8 cellular contexts compared by ENCODE assay signal in the genomic region with DNA sequence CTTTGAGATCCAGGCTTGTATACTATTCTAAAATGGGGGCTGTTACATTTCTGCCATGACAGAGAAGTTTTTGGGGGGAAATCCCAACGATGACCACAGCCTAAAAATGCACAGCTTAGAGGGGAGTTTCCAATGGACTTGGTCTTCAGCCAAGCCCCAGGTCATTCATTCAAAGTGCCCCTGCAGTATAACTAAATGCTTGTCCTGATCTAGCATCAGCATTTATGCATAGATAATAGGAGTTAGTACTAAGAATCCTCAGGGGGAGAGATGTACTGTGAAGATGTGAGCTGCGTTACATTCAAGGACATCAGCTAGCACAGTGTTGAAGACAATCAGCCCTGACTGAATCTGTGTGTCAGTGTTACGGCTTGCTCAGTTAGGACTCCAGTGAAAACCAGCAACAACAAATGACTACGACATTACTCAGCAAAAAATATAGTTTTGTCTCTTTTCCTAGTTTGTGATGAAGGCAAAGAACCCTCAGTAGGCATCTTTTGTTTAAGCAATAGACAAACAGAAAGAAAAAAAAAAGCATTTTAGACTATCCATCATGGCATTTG.
DNase-seq lines count a peak whose midpoint lies in the region; ATAC-seq and TF ChIP-seq lines count a peak whose summit lies in the region.

No MANE protein-coding gene starts in this region.

- CTCF ChIA-PET in PC-9 (lab: Charles Lee): no interaction called here

- no peak for TF ChIP-seq CTCF in HFFc6 (IDR thresholded peaks at IDR 0.05)
- no peak for TF ChIP-seq CTCF in PC-9 (conservative IDR thresholded peaks at IDR 0.05)
- TF ChIP-seq CTCF in right atrium auricular region (IDR thresholded peaks at IDR 0.05): no peak

- no peaks in the 10 kb centered on the region for H3K79me2 ChIP-seq in PC-9 (ENCODE audit: low read depth)

- no peaks in the 10 kb centered on the region for H3K9me3 Mint-ChIP-seq in HFFc6

- WGBS in mesodermal cell (ENCODE audit: insufficient coverage in 2 of 2), 2 experiments: 90 to 96% methylated on average over 3 to 4 of the region's 4 CpGs

- no peak overlapping the region for H3K27ac ChIP-seq in PC-9
- peak overlapping the region; percentile 97 for H3K27ac ChIP-seq in mesodermal cell (ENCODE audit: low read depth, low read length, severe bottlenecking)
- H3K27ac ChIP-seq in right atrium auricular region: peak overlapping the region in 1 of 2 donors; percentile 38

- no TSS peak for BruUV-seq in PC-9 (replicated peaks; lab: Mats Ljungman, UMichigan)

- H3K4me1 Mint-ChIP-seq in HFFc6 (ENCODE audit: low read depth): peaks cover 58% of the 10 kb centered on the region

- peak overlapping the region; percentile 98 for H3K27ac Mint-ChIP-seq in HFFc6

- H3K4me3 Mint-ChIP-seq in HFFc6: peak overlapping the region; percentile 73

- H3K9me2 ChIP-seq in PC-9 (ENCODE audit: insufficient read depth): no peaks in the 10 kb centered on the region

- POLR2A ChIA-PET in PC-9 (lab: Charles Lee; ENCODE audit: unreplicated experiment): no interaction called here

- ATAC-seq in GM18867 (IDR thresholded peaks at IDR 0.05; ENCODE audit: unreplicated experiment) (peak; percentile 55), left ventricle myocardium superior (no peak)

- no peaks in the 10 kb centered on the region for H3K36me3 Mint-ChIP-seq in HFFc6 (ENCODE audit: low read depth)

- intact Hi-C loops in PC-9 (cut with micrococcal nuclease; ENCODE audit: unreplicated experiment): loop anchor here (1.0 kb wide), 2 partner anchors 27 to 459 kb away; a partner anchor contains a TSS
- intact Hi-C loops in left ventricle myocardium superior (cut with micrococcal nuclease): no loop called here

- no peaks in the 10 kb centered on the region for H3F3A ChIP-seq in PC-9 (ENCODE audit: insufficient read depth, low read depth)

- 0 out of 2 replicates have a peak overlapping the region, but pooled peaks have one; percentile 35 for H2AFZ ChIP-seq in PC-9

- H3K27me3 ChIP-seq in PC-9 (ENCODE audit: insufficient read depth, low read depth) (no peaks in the 10 kb centered on the region), right atrium auricular region (no peaks in the 10 kb centered on the region)

- DNase-seq in HFFc6 (peak; percentile 63), PC-9 (no peak), left ventricle myocardium superior (no peak), NCI-H1436 (lab: John Stamatoyannopoulos, UW) (no peak), SK-N-DZ (ENCODE audit: low spot score) (no peak), right atrium auricular region (ENCODE audit: low spot score) (no peak)

- H3K4me1 ChIP-seq in PC-9 (replicated peaks; ENCODE audit: insufficient read depth): peaks cover 32% of the 10 kb centered on the region
- peaks cover 40% of the 10 kb centered on the region for H3K4me1 ChIP-seq in mesodermal cell (ENCODE audit: control insufficient read depth, insufficient read depth, low read length, poor library complexity, severe bottlenecking)
- no peaks in the 10 kb centered on the region for H3K4me1 ChIP-seq in right atrium auricular region

- H3K27me3 Mint-ChIP-seq in HFFc6 (ENCODE audit: insufficient read depth): no peaks in the 10 kb centered on the region

- no peaks in the 10 kb centered on the region for H4K20me1 ChIP-seq in PC-9 (ENCODE audit: insufficient read depth)

- H3K9me3 ChIP-seq in PC-9 (ENCODE audit: insufficient read depth, low read depth) (peaks cover 12% of the 10 kb centered on the region; the same call in 1 of the 2 replicates), mesodermal cell (ENCODE audit: control insufficient read depth, low read length) (no peaks in the 10 kb centered on the region), right atrium auricular region (no peaks in the 10 kb centered on the region)

- H3K4me3 ChIP-seq in PC-9: no peak overlapping the region
- no peak overlapping the region for H3K4me3 ChIP-seq in mesodermal cell (ENCODE audit: extremely low read depth, insufficient read depth, low read length, poor library complexity, severe bottlenecking)
- no peak overlapping the region for H3K4me3 ChIP-seq in right atrium auricular region

- no peak overlapping the region for H3K4me2 ChIP-seq in PC-9

- H3K36me3 ChIP-seq in PC-9 (ENCODE audit: low read depth): no peaks in the 10 kb centered on the region
- H3K36me3 ChIP-seq in mesodermal cell (ENCODE audit: control insufficient read depth, insufficient read depth, low read length): no peaks in the 10 kb centered on the region
- no peaks in the 10 kb centered on the region for H3K36me3 ChIP-seq in right atrium auricular region
